Comparison of ENCODE assay signal across 31 cellular contexts in the genomic region with DNA sequence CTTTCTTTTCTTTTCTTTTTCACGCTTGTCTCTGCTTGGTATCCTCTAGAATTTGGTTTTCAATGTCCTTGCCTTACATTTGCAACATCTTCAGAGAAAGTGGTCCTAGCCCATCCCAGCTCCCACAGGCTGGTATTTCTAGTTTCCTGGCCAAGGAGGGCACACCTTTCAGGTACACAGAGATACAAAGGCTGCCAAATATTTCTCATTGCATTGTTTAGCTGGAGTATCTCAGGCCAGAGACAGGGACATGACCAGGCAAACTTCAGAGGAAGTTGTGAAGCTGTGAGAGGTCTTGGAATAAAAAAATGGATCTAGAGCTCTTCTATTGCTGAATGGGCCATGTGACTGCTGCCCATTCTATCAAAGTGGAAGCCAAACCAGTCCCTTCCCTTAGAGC.
DNase-seq lines count a peak whose midpoint lies in the region; ATAC-seq, FAIRE-seq and TF ChIP-seq lines count a peak whose summit lies in the region.
"Had no signal": no experiment of that assay in that cellular context is flagged by ENCODE, and none has a peak within 500 bp of the region (broad histone marks: within the 10 kb centered on the region; RNA-seq: fewer than 3 reads in every experiment).

No MANE protein-coding gene starts in this region.

- H3K27me3 ChIP-seq in endothelial cell of umbilical vein (ENCODE audit: control insufficient read depth in 2 of 2, insufficient read depth in 2 of 2, low read length in 2 of 2) = no peaks in the 10 kb centered on the region
- no peaks in the 10 kb centered on the region for H3K27me3 ChIP-seq in osteoblast (ENCODE audit: insufficient read depth, low read length)
- no peaks in the 10 kb centered on the region for H3K27me3 ChIP-seq in MM.1S (replicated peaks; ENCODE audit: insufficient read depth, low read length)

- dilution Hi-C loops in endothelial cell of umbilical vein (cut with MboI; ENCODE audit: extremely low pct_ligation_motif_present, low sequenced_read_pairs) = no loop called here

- no peaks in the 10 kb centered on the region for H3K9me2 ChIP-seq in MM.1S (replicated peaks; ENCODE audit: insufficient read depth, low read length)

- no peak for TF ChIP-seq POLR2A in endothelial cell of umbilical vein (IDR thresholded peaks at IDR 0.05; ENCODE audit: low read depth, low read length)

- no peak for DNase-seq in stimulated activated naive CD8-positive, alpha-beta T cell treated with anti-CD3 and anti-CD28 coated beads, Interleukin-15, amount 100 ng/mL, for 72 hours
- no peak for DNase-seq in stimulated activated naive CD8-positive, alpha-beta T cell treated with anti-CD3 and anti-CD28 coated beads, Interleukin-15, Interleukin-2, amounts not matched to agents 100 U/mL and 50 U/mL, for 24 hours
- DNase-seq in endothelial cell of umbilical vein (ENCODE audit: low read depth, low spot score) = no peak
- DNase-seq in osteoblast (ENCODE audit: insufficient read length, low spot score, missing footprints) = no peak
- DNase-seq in MM.1S = no peak
- no peak for DNase-seq in GF-D8 (lab: John Stamatoyannopoulos, UW)
- no peak for DNase-seq in activated CD4-positive, alpha-beta T cell treated with anti-CD3 and anti-CD28 coated beads for 1 hour
- DNase-seq: activated CD4-positive, alpha-beta memory T cell treated with anti-CD3 and anti-CD28 coated beads for 36 hours; AML-193; anterior cingulate cortex; CD4-positive, alpha-beta T cell; central memory CD4-positive, alpha-beta T cell; islet precursor cell; Kasumi-1; left ventricle myocardium superior; natural killer cell; NCI-H146; NCI-H2171; NCI-H510A treated with DMSO at 0.1 percent for 48 hours; NK-92 treated with Interleukin-12 subunit alpha and Interleukin-12 subunit beta, amount 100 ng/mL, for 24 hours; retina; SIG-M5; stimulated activated CD4-positive, alpha-beta T cell treated with anti-CD3 and anti-CD28 coated beads, Interleukin-2, amount 100 ng/mL, for 24 hours; T-helper 1 cell had no signal

- no peak overlapping the region for H3K4me3 Mint-ChIP-seq in stimulated activated naive CD8-positive, alpha-beta T cell treated with anti-CD3 and anti-CD28 coated beads, Interleukin-15, amount 100 ng/mL, for 72 hours
- H3K4me3 Mint-ChIP-seq: activated CD4-positive, alpha-beta memory T cell treated with anti-CD3 and anti-CD28 coated beads for 36 hours; CD4-positive, alpha-beta T cell; dendritic cell treated with granulocyte-macrophage colony-stimulating factor and Interleukin-4, amounts not matched to agents 40 ng/mL and 50 ng/mL, for 4 days; natural killer cell had no signal

- CTCF ChIA-PET in endothelial cell of umbilical vein (lab: Charles Lee) = interaction anchor here (1.4 to 2.8 kb wide), 3 partner anchors 15 to 230 kb away, joined by 4 to 17 read pairs (median 17); no protein-coding TSS in a partner anchor

- peak overlapping the region; percentile 44 to 81 for H3K27ac Mint-ChIP-seq in stimulated activated naive CD8-positive, alpha-beta T cell treated with anti-CD3 and anti-CD28 coated beads, Interleukin-15, amount 100 ng/mL, for 72 hours
- H3K27ac Mint-ChIP-seq: activated CD4-positive, alpha-beta memory T cell treated with anti-CD3 and anti-CD28 coated beads for 36 hours; activated naive CD4-positive, alpha-beta T cell treated with anti-CD3 and anti-CD28 coated beads, Interleukin-2, amount 50 U/mL, for 72 hours; activated T-helper 2 cell treated with anti-CD3 and anti-CD28 coated beads, Interferon-gamma antibody, Interleukin-2, Interleukin-4, amounts not matched to agents 10 μg/mL and 5 μg/mL and 100 μg/mL, durations not matched to agents 14 hours and 24 hours and 36 hours; CD4-positive, alpha-beta T cell; dendritic cell treated with granulocyte-macrophage colony-stimulating factor and Interleukin-4, amounts not matched to agents 40 ng/mL and 50 ng/mL, for 4 days; natural killer cell had no signal

- H3K4me1 Mint-ChIP-seq in stimulated activated naive CD8-positive, alpha-beta T cell treated with anti-CD3 and anti-CD28 coated beads, Interleukin-15, amount 100 ng/mL, for 72 hours = no peaks in the 10 kb centered on the region
- H3K4me1 Mint-ChIP-seq: natural killer cell had no signal

- H3K9me3 Mint-ChIP-seq in stimulated activated naive CD8-positive, alpha-beta T cell treated with anti-CD3 and anti-CD28 coated beads, Interleukin-15, amount 100 ng/mL, for 72 hours = no peaks in the 10 kb centered on the region
- H3K9me3 Mint-ChIP-seq: activated CD4-positive, alpha-beta memory T cell treated with anti-CD3 and anti-CD28 coated beads for 36 hours; activated naive CD4-positive, alpha-beta T cell treated with anti-CD3 and anti-CD28 coated beads, Interleukin-2, amount 50 U/mL, for 72 hours; activated T-helper 2 cell treated with anti-CD3 and anti-CD28 coated beads, Interferon-gamma antibody, Interleukin-2, Interleukin-4, amounts not matched to agents 10 μg/mL and 5 μg/mL and 100 μg/mL, durations not matched to agents 14 hours and 24 hours and 36 hours; CD4-positive, alpha-beta T cell; dendritic cell treated with granulocyte-macrophage colony-stimulating factor and Interleukin-4, amounts not matched to agents 40 ng/mL and 50 ng/mL, for 4 days; natural killer cell had no signal

- H3K36me3 ChIP-seq in endothelial cell of umbilical vein (ENCODE audit: control insufficient read depth in 2 of 2, extremely low read depth in 1 of 2, insufficient read depth in 2 of 2, low read length in 2 of 2) = no peaks in the 10 kb centered on the region
- no peaks in the 10 kb centered on the region for H3K36me3 ChIP-seq in osteoblast (ENCODE audit: insufficient read depth, low read length)
- H3K36me3 ChIP-seq in MM.1S (replicated peaks; ENCODE audit: insufficient read depth, low read length) = no peaks in the 10 kb centered on the region

- no peak for FAIRE-seq in endothelial cell of umbilical vein (lab: Jason Lieb, UNC)
- FAIRE-seq: endometrium had no signal

- ATAC-seq in stimulated activated naive CD8-positive, alpha-beta T cell treated with anti-CD3 and anti-CD28 coated beads, Interleukin-15, amount 100 ng/mL, for 72 hours = no peak
- no peak for ATAC-seq in stimulated activated naive CD8-positive, alpha-beta T cell treated with anti-CD3 and anti-CD28 coated beads, Interleukin-15, Interleukin-2, amounts not matched to agents 100 U/mL and 50 U/mL, for 24 hours
- ATAC-seq in GM18498 (IDR thresholded peaks at IDR 0.05; ENCODE audit: unreplicated experiment) = no peak
- ATAC-seq: activated CD4-positive, CD25-positive, alpha-beta regulatory T cell treated with anti-CD3 and anti-CD28 coated beads, Interleukin-2, amount 50 U/mL, for 24 hours; activated naive CD4-positive, alpha-beta T cell treated with anti-CD3 and anti-CD28 coated beads, Interleukin-2, amount 50 U/mL, for 72 hours; left ventricle myocardium superior; natural killer cell; Panc1 had no signal

- H3K79me2 ChIP-seq in endothelial cell of umbilical vein (ENCODE audit: control insufficient read depth, insufficient read depth, low read length) (no peaks in the 10 kb centered on the region), osteoblast (ENCODE audit: insufficient read depth, low read length) (no peaks in the 10 kb centered on the region), MM.1S (ENCODE audit: low read length) (no peaks in the 10 kb centered on the region)

- TF ChIP-seq CTCF in endothelial cell of umbilical vein (IDR thresholded peaks at IDR 0.05; ENCODE audit: extremely low read depth in 1 of 2, insufficient read depth in 1 of 2, low read depth in 1 of 2, low read length in 2 of 2) (no peak), osteoblast (IDR thresholded peaks at IDR 0.05; ENCODE audit: extremely low read depth, low read depth, low read length) (no peak), MM.1S (IDR thresholded peaks at IDR 0.05; ENCODE audit: low read length) (no peak)

- H3K4me2 ChIP-seq in endothelial cell of umbilical vein (ENCODE audit: insufficient read depth, low read length) = no peak overlapping the region
- H3K4me2 ChIP-seq in osteoblast (ENCODE audit: insufficient read depth, low read length) = no peak overlapping the region
- H3K4me2 ChIP-seq in MM.1S (ENCODE audit: low read depth, low read length) = no peak overlapping the region

- H3K9me3 ChIP-seq in endothelial cell of umbilical vein (replicated peaks; ENCODE audit: control insufficient read depth, insufficient read depth, low read length) (no peaks in the 10 kb centered on the region), osteoblast (ENCODE audit: low read depth, low read length) (no peaks in the 10 kb centered on the region), MM.1S (replicated peaks; ENCODE audit: insufficient read depth, low read length) (no peaks in the 10 kb centered on the region)

- intact Hi-C loops in endothelial cell of umbilical vein (cut with micrococcal nuclease) = no loop called here

- no TSS peak for BruUV-seq in endothelial cell of umbilical vein (replicated peaks; lab: Mats Ljungman, UMichigan)

- no peak overlapping the region for H2AFZ ChIP-seq in endothelial cell of umbilical vein (ENCODE audit: low read depth, low read length)
- H2AFZ ChIP-seq in osteoblast (ENCODE audit: low read length) = no peak overlapping the region
- no peak overlapping the region for H2AFZ ChIP-seq in MM.1S (ENCODE audit: low read length)

- H3K27ac ChIP-seq in endothelial cell of umbilical vein (ENCODE audit: insufficient read depth, low read depth, low read length) (peak overlapping the region; percentile 87), osteoblast (ENCODE audit: low read depth, low read length) (peak overlapping the region; percentile 93), MM.1S (ENCODE audit: low read length) (no peak overlapping the region)

- H3K27me3 Mint-ChIP-seq in stimulated activated naive CD8-positive, alpha-beta T cell treated with anti-CD3 and anti-CD28 coated beads, Interleukin-15, amount 100 ng/mL, for 72 hours = no peaks in the 10 kb centered on the region
- H3K27me3 Mint-ChIP-seq: activated CD4-positive, alpha-beta memory T cell treated with anti-CD3 and anti-CD28 coated beads for 36 hours; CD4-positive, alpha-beta T cell had no signal

- no peak overlapping the region for H3K9ac ChIP-seq in endothelial cell of umbilical vein (replicated peaks; ENCODE audit: extremely low read depth, insufficient read depth, low read length)
- no peak overlapping the region for H3K9ac ChIP-seq in MM.1S (ENCODE audit: low read length)

- POLR2A ChIA-PET in endothelial cell of umbilical vein (lab: Charles Lee) = interaction anchor here (1.1 kb wide), 1 partner anchor 8 kb away, joined by 3 read pairs; no protein-coding TSS in a partner anchor

- H4K20me1 ChIP-seq in endothelial cell of umbilical vein (replicated peaks; ENCODE audit: control insufficient read depth, extremely low read depth, insufficient read depth, low read length) = no peaks in the 10 kb centered on the region
- no peaks in the 10 kb centered on the region for H4K20me1 ChIP-seq in osteoblast (ENCODE audit: insufficient read depth, low read length)
- no peaks in the 10 kb centered on the region for H4K20me1 ChIP-seq in MM.1S (ENCODE audit: insufficient read depth, low read length)

- H3F3A ChIP-seq in MM.1S (ENCODE audit: insufficient read depth, low read length) = no peaks in the 10 kb centered on the region

- H3K4me3 ChIP-seq in endothelial cell of umbilical vein (replicated peaks in 1 of 3; ENCODE audit: insufficient read depth in 1 of 3, low read depth in 1 of 3, low read length in 3 of 3) (no peak overlapping the region), osteoblast (ENCODE audit: insufficient read depth, low read length) (no peak overlapping the region), MM.1S (ENCODE audit: low read length) (no peak overlapping the region)

- H3K4me1 ChIP-seq in endothelial cell of umbilical vein (ENCODE audit: control insufficient read depth, extremely low read depth, insufficient read depth, low read length) = peaks cover 46% of the 10 kb centered on the region
- H3K4me1 ChIP-seq in osteoblast (ENCODE audit: insufficient read depth, low read length) = peaks cover 44% of the 10 kb centered on the region
- no peaks in the 10 kb centered on the region for H3K4me1 ChIP-seq in MM.1S (ENCODE audit: low read length)

- no peaks in the 10 kb centered on the region for H3K9me1 ChIP-seq in endothelial cell of umbilical vein (replicated peaks; ENCODE audit: control insufficient read depth, extremely low read depth, insufficient read depth, low read length)
